ENCODE assay signal across 10 cellular contexts in the genomic region with DNA sequence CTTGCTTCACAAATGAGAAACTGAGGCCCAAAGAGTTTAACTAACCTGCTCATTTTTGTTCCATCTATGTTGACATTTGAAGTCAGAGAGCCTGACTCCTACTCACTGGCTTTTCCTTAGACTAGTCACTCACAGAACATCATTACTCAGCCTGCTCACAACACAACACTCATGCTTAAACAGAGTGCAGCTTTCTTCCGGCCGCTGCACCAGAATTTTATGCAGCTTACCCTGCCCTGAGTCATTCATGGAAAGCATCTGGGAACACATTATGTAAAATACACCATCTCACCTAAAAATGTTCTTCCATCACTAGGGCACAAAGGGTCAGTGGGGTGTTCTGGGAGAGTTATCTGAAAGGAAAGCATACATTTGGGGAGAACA.
A peak's percentile ranks its signal among the peaks of the same experiment; 100 is the strongest.
DNase-seq lines count a peak whose midpoint lies in the region; ATAC-seq and TF ChIP-seq lines count a peak whose summit lies in the region.
"Had no signal": no experiment of that assay in that cellular context is flagged by ENCODE, and none has a peak within 500 bp of the region (broad histone marks: within the 10 kb centered on the region; RNA-seq: fewer than 3 reads in every experiment).

No MANE protein-coding gene starts in this region.

- H3K36me3 ChIP-seq in SJSA1, result no peaks in the 10 kb centered on the region
- H3K36me3 ChIP-seq in left lung, result no peaks in the 10 kb centered on the region

- peak overlapping the region; percentile 46 for H3K27ac ChIP-seq in SJSA1
- no peak overlapping the region for H3K27ac ChIP-seq in left lung

- intact Hi-C loops in left lung (cut with DNase I), result no loop called here

- ATAC-seq in HG02610 (IDR thresholded peaks at IDR 0.05; ENCODE audit: unreplicated experiment) (peak; percentile 78), left lung (peak; percentile 37), HG03045 (IDR thresholded peaks at IDR 0.05; ENCODE audit: unreplicated experiment) (no peak)
- ATAC-seq: effector memory CD8-positive, alpha-beta T cell; right cardiac atrium had no signal

- H3K9me3 ChIP-seq in SJSA1 (replicated peaks), result no peaks in the 10 kb centered on the region
- H3K9me3 ChIP-seq in left lung, result no peaks in the 10 kb centered on the region

- no peak for TF ChIP-seq CTCF in left lung (IDR thresholded peaks at IDR 0.05)

- DNase-seq in EL (peak; percentile 91), SJSA1 (ENCODE audit: low read depth in 1 of 2, low spot score in 2 of 2) (peak; percentile 91 to 94), left lung (no peak), NCI-H1417 treated with DMSO at 0.1 percent for 48 hours (lab: John Stamatoyannopoulos, UW) (no peak), AML-193 (lab: John Stamatoyannopoulos, UW) (no peak), NCI-H1436 treated with DMSO at 0.1 percent for 48 hours (lab: John Stamatoyannopoulos, UW) (no peak)
- DNase-seq: effector memory CD8-positive, alpha-beta T cell; right cardiac atrium had no signal

- no peak overlapping the region for H3K4me3 ChIP-seq in SJSA1
- no peak overlapping the region for H3K4me3 ChIP-seq in left lung

- H3K4me1 ChIP-seq in SJSA1 (replicated peaks) (peaks cover 50% of the 10 kb centered on the region), left lung (peaks cover 0 to 23% of the 10 kb centered on the region in 2 donors)

- H3K27me3 ChIP-seq in SJSA1 (replicated peaks), result no peaks in the 10 kb centered on the region
- no peaks in the 10 kb centered on the region for H3K27me3 ChIP-seq in left lung

Comparison
In these comparisons a context has a peak if more than half of its experiments do, and no peak if none do; other contexts are left out.
1. DNase-seq: peak in EL (single experiment) and SJSA1 (2 of 2); none in left lung (0 of 2), NCI-H1417 treated with DMSO at 0.1 percent for 48 hours (single experiment), AML-193 (0 of 2) and NCI-H1436 treated with DMSO at 0.1 percent for 48 hours (single experiment).